Comparison of ENCODE assay signal across 8 cellular contexts in the genomic region with DNA sequence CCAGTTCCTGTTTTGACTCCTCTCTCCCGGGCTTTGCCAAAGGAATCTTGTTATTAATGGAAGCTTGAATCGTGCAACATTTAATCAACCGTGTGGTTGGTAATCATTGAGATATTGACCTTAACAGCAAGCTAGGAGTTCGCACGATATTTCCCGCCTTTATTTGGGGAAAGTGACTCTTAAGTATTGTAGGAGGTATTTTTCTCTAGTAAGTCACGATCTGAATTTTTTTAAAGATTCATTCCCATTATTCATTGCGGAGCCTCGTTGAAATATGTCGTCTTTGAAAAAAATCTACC. TPM values are rescaled to one million over a fixed set of nuclear protein-coding genes. Genes with fewer than 3 reads are reported as not detected.
A peak's percentile ranks its signal among the peaks of the same experiment; 100 is the strongest.
DNase-seq lines count a peak whose midpoint lies in the region; TF ChIP-seq lines count a peak whose summit lies in the region.

No MANE protein-coding gene starts in this region.

- peak overlapping the region; percentile 84 for H3K27ac ChIP-seq in CD8-positive, alpha-beta memory T cell (ENCODE audit: low read depth, low read length)
- H3K27ac ChIP-seq in OCI-LY7 (ENCODE audit: low read depth, low read length, poor library complexity, severe bottlenecking), result peak overlapping the region; percentile 88
- H3K27ac ChIP-seq in neutrophil, result peak overlapping the region; percentile 65

- peaks cover 9% of the 10 kb centered on the region for H3K36me3 ChIP-seq in CD8-positive, alpha-beta memory T cell (ENCODE audit: insufficient read depth, low read length)
- H3K36me3 ChIP-seq in OCI-LY7 (ENCODE audit: insufficient read depth, low read length), result peaks cover 26% of the 10 kb centered on the region
- no peaks in the 10 kb centered on the region for H3K36me3 ChIP-seq in neutrophil

- H3K27ac Mint-ChIP-seq in CD8-positive, alpha-beta memory T cell, result peak overlapping the region; percentile 91 to 98 (median 98)
- peak overlapping the region; percentile 83 for H3K27ac Mint-ChIP-seq in endothelial cell (ENCODE audit: unreplicated experiment)

- POLR2A ChIA-PET in CD8-positive, alpha-beta memory T cell (lab: Charles Lee), result no interaction called here
- POLR2A ChIA-PET in OCI-LY7 (lab: Charles Lee), result interaction anchor here (0.7 to 2.3 kb wide), 6 partner anchors 9 to 408 kb away, joined by 3 to 10 read pairs (median 4); a partner anchor contains a TSS
- POLR2A ChIA-PET in GM10248 (lab: Yijun Ruan, JAX), result no interaction called here

- H3K9me2 ChIP-seq in OCI-LY7 (ENCODE audit: insufficient read depth, low read length), result no peaks in the 10 kb centered on the region

- H3K27me3 Mint-ChIP-seq in CD8-positive, alpha-beta memory T cell, result peaks cover 4 to 18% of the 10 kb centered on the region in 2 donors
- no peaks in the 10 kb centered on the region for H3K27me3 Mint-ChIP-seq in endothelial cell (ENCODE audit: unreplicated experiment)

- H3K4me2 ChIP-seq in OCI-LY7 (ENCODE audit: low read length), result peak overlapping the region; percentile 87

- no peaks in the 10 kb centered on the region for H3K9me3 ChIP-seq in CD8-positive, alpha-beta memory T cell (ENCODE audit: low read length)
- H3K9me3 ChIP-seq in OCI-LY7 (ENCODE audit: low read length) (no peaks in the 10 kb centered on the region), neutrophil (no peaks in the 10 kb centered on the region)

- no peaks in the 10 kb centered on the region for H3K9me3 Mint-ChIP-seq in CD8-positive, alpha-beta memory T cell
- no peaks in the 10 kb centered on the region for H3K9me3 Mint-ChIP-seq in endothelial cell (ENCODE audit: unreplicated experiment)

- peaks cover 54% of the 10 kb centered on the region for H3K79me2 ChIP-seq in OCI-LY7 (ENCODE audit: insufficient read depth, low read depth, low read length)

- H3K36me3 Mint-ChIP-seq in CD8-positive, alpha-beta memory T cell, result peaks cover 0 to 30% (median 6%) of the 10 kb centered on the region in 3 donors
- H3K36me3 Mint-ChIP-seq in endothelial cell (ENCODE audit: low read depth, unreplicated experiment), result no peaks in the 10 kb centered on the region

- TF ChIP-seq CTCF in OCI-LY7 (conservative IDR thresholded peaks at IDR 0.05; ENCODE audit: low read length) (no peak), endothelial cell (IDR thresholded peaks at IDR 0.05; ENCODE audit: unreplicated experiment) (no peak), neutrophil (IDR thresholded peaks at IDR 0.05) (no peak), GM10248 (IDR thresholded peaks at IDR 0.05; ENCODE audit: control extremely low read depth, extremely low read depth, low read depth, missing control alignments) (no peak)

- peak overlapping the region; percentile 100 for H3K4me3 ChIP-seq in CD8-positive, alpha-beta memory T cell (ENCODE audit: low read length)
- H3K4me3 ChIP-seq in OCI-LY7 (ENCODE audit: low read depth, low read length, poor library complexity, severe bottlenecking), result peak overlapping the region; percentile 97
- peak overlapping the region; percentile 76 to 87 for H3K4me3 ChIP-seq in neutrophil (ENCODE audit: low read depth in 1 of 2, low read length in 1 of 2)

- BruUV-seq in OCI-LY7 (replicated peaks; lab: Mats Ljungman, UMichigan), result TSS peak; percentile 61

- peak overlapping the region; percentile 97 for H2AFZ ChIP-seq in OCI-LY7 (ENCODE audit: low read length)

- CTCF ChIA-PET in CD8-positive, alpha-beta memory T cell (lab: Charles Lee), result no interaction called here
- CTCF ChIA-PET in OCI-LY7 (lab: Charles Lee; ENCODE audit: unreplicated experiment) (no interaction called here), GM10248 (lab: Yijun Ruan, JAX) (interaction anchor here (0.8 to 2.9 kb wide), 3 partner anchors 11 to 46 kb away, joined by 3 to 6 read pairs (median 3); a partner anchor contains a TSS)

- DNase-seq in CD8-positive, alpha-beta memory T cell, result no peak
- DNase-seq in OCI-LY7 (ENCODE audit: low spot score) (no peak), endothelial cell (ENCODE audit: low spot score) (no peak), GM10248 (ENCODE audit: extremely low spot score) (no peak), AG08395 (ENCODE audit: low spot score) (no peak), mesenteric fat pad (ENCODE audit: low spot score) (no peak), NCI-H2029 (lab: John Stamatoyannopoulos, UW) (no peak)

- intact Hi-C loops in OCI-LY7 (cut with micrococcal nuclease; ENCODE audit: unreplicated experiment), result no loop called here

- peak overlapping the region; percentile 95 to 98 (median 98) for H3K4me3 Mint-ChIP-seq in CD8-positive, alpha-beta memory T cell
- peak overlapping the region; percentile 95 for H3K4me3 Mint-ChIP-seq in endothelial cell (ENCODE audit: unreplicated experiment)

- H3K4me1 Mint-ChIP-seq in CD8-positive, alpha-beta memory T cell, result peaks cover 35 to 44% (median 36%) of the 10 kb centered on the region in 3 donors
- peaks cover 21% of the 10 kb centered on the region for H3K4me1 Mint-ChIP-seq in endothelial cell (ENCODE audit: unreplicated experiment)

- H3K27me3 ChIP-seq in CD8-positive, alpha-beta memory T cell (ENCODE audit: insufficient read depth, low read length, poor library complexity, severe bottlenecking), result no peaks in the 10 kb centered on the region
- peaks cover 10% of the 10 kb centered on the region for H3K27me3 ChIP-seq in neutrophil

- peaks cover 19% of the 10 kb centered on the region for H3K4me1 ChIP-seq in CD8-positive, alpha-beta memory T cell (ENCODE audit: insufficient read depth, low read length)
- H3K4me1 ChIP-seq in OCI-LY7 (ENCODE audit: insufficient read depth, low read length, poor library complexity, severe bottlenecking) (peaks cover 22% of the 10 kb centered on the region), neutrophil (ENCODE audit: control insufficient read depth in 1 of 2, insufficient read depth in 1 of 2, low read depth in 1 of 2, low read length in 1 of 2) (peaks cover 17 to 18% of the 10 kb centered on the region in 2 experiments)

- H4K20me1 ChIP-seq in OCI-LY7 (ENCODE audit: insufficient read depth, low read length), result peaks cover 33% of the 10 kb centered on the region; the same call in 1 of the 2 replicates

RNA-seq across cellular contexts. Expression of a gene that starts 0.7 kb away (rescaled TPM):
- 10 to 100 TPM; 38.6 to 42.5 TPM for total RNA-seq in CD8-positive, alpha-beta memory T cell
- 7.2 TPM for polyA plus RNA-seq in CD8-positive, alpha-beta memory T cell
- 36.5 and 40.2 TPM in 2 replicates for total RNA-seq in OCI-LY7 (2014; rRNA removed; shearing (Covaris generic))
- total RNA-seq in OCI-LY7 (2022) (36.0 and 37.3 TPM in 2 replicates), endothelial cell (ENCODE audit: unreplicated experiment) (11.8 TPM), mesenteric fat pad (12.6 TPM)

RNA-seq across cellular contexts. Expression of a gene that starts 46.4 kb away (rescaled TPM):
- total RNA-seq in CD8-positive, alpha-beta memory T cell, result 1 to 10 TPM; 3.5 to 3.6 TPM
- 0.76 TPM for polyA plus RNA-seq in CD8-positive, alpha-beta memory T cell
- 1.0 and 1.2 TPM in 2 replicates for total RNA-seq in OCI-LY7 (2014; rRNA removed; shearing (Covaris generic))
- total RNA-seq in OCI-LY7 (2022), result 3.9 and 4.0 TPM in 2 replicates
- 2.4 TPM for total RNA-seq in endothelial cell (ENCODE audit: unreplicated experiment)
- total RNA-seq in mesenteric fat pad, result 0.67 TPM
